Comparison of ENCODE assay signal across 27 cellular contexts in genomic region chr14:78130356-78130755, GRCh38. TPM values are rescaled to one million over a fixed set of nuclear protein-coding genes. Genes with fewer than 3 reads are reported as not detected.
"Had no signal": no experiment of that assay in that cellular context is flagged by ENCODE, and none has a peak within 500 bp of the region (broad histone marks: within the 10 kb centered on the region; RNA-seq: fewer than 3 reads in every experiment).

No MANE protein-coding gene starts in this region.

- H3K27me3 Mint-ChIP-seq: activated CD8-positive, alpha-beta memory T cell treated with anti-CD3 and anti-CD28 coated beads, Interleukin-2, amount 10 ng/mL, durations not matched to agents 7 days and 5 days; activated naive CD4-positive, alpha-beta T cell treated with anti-CD3 and anti-CD28 coated beads, Interleukin-2, amount 50 U/mL, for 24 hours; activated T-cell treated with anti-CD3 and anti-CD28 coated beads, Interleukin-2, amount 50 U/mL, for 24 hours had no signal

- H3K27me3 ChIP-seq: breast epithelium had no signal

- DNase-seq: activated CD4-positive, alpha-beta T cell treated with anti-CD3 and anti-CD28 coated beads for 48 hours; activated CD4-positive, alpha-beta T cell treated with anti-CD3 and anti-CD28 coated beads, Interleukin-2, amount 50 U/mL, for 48 hours; activated CD4-positive, CD25-positive, alpha-beta regulatory T cell treated with anti-CD3 and anti-CD28 coated beads, Interleukin-2, amount 50 U/mL, for 72 hours; activated CD8-positive, alpha-beta memory T cell treated with anti-CD3 and anti-CD28 coated beads, Interleukin-2, amount 10 ng/mL, durations not matched to agents 7 days and 5 days; activated effector memory CD4-positive, alpha-beta T cell treated with Interleukin-2 at 50 U/mL for 16 hours; activated naive CD4-positive, alpha-beta T cell; activated T-cell treated with anti-CD3 and anti-CD28 coated beads, Interleukin-2, amount 50 U/mL, for 24 hours; aorta; central memory CD4-positive, alpha-beta T cell; Karpas-422; NCI-H1105; NCI-H1436; NCI-H1694 treated with DMSO at 0.1 percent for 48 hours; NCI-H2029 treated with DMSO at 0.1 percent for 48 hours; NCI-H345; NCI-H510A; NCI-H526 treated with DMSO at 0.1 percent for 48 hours; NK-92 treated with Interleukin-12 subunit alpha and Interleukin-12 subunit beta, amount 100 ng/mL, for 24 hours; OCI-M1; SHP77 treated with DMSO at 0.1 percent for 48 hours had no signal

- H3K27ac Mint-ChIP-seq: activated CD8-positive, alpha-beta memory T cell treated with anti-CD3 and anti-CD28 coated beads, Interleukin-2, amount 10 ng/mL, durations not matched to agents 7 days and 5 days; activated naive CD4-positive, alpha-beta T cell treated with anti-CD3 and anti-CD28 coated beads, Interleukin-2, amount 50 U/mL, for 24 hours; activated T-cell treated with anti-CD3 and anti-CD28 coated beads, Interleukin-2, amount 50 U/mL, for 24 hours; activated T-helper 1 cell treated with anti-CD3 and anti-CD28 coated beads, Interleukin-12 subunit alpha, Interleukin-12 subunit beta, Interleukin-2, Interleukin-4 antibody, amounts not matched to agents 30 ng/mL and 10 ng/mL and 1 ng/mL, durations not matched to agents 14 hours and 24 hours and 36 hours; T-helper 1 cell treated with Interleukin-12 subunit alpha and Interleukin-12 subunit beta and Interleukin-4 antibody, amounts not matched to agents 30 μg/mL and 1 μg/mL, for 36 hours had no signal

- H3K36me3 Mint-ChIP-seq: activated CD8-positive, alpha-beta memory T cell treated with anti-CD3 and anti-CD28 coated beads, Interleukin-2, amount 10 ng/mL, durations not matched to agents 7 days and 5 days; activated naive CD4-positive, alpha-beta T cell treated with anti-CD3 and anti-CD28 coated beads, Interleukin-2, amount 50 U/mL, for 24 hours had no signal

- H3K4me1 Mint-ChIP-seq: activated CD8-positive, alpha-beta memory T cell treated with anti-CD3 and anti-CD28 coated beads, Interleukin-2, amount 10 ng/mL, durations not matched to agents 7 days and 5 days; activated naive CD4-positive, alpha-beta T cell treated with anti-CD3 and anti-CD28 coated beads, Interleukin-2, amount 50 U/mL, for 24 hours had no signal

- H3K27ac ChIP-seq: breast epithelium, RWPE1 had no signal

- ATAC-seq: activated CD8-positive, alpha-beta memory T cell treated with anti-CD3 and anti-CD28 coated beads, Interleukin-2, amount 10 ng/mL, durations not matched to agents 7 days and 5 days; K562; Panc1 had no signal

- H3K9me3 Mint-ChIP-seq: activated naive CD4-positive, alpha-beta T cell treated with anti-CD3 and anti-CD28 coated beads, Interleukin-2, amount 50 U/mL, for 24 hours; activated T-cell treated with anti-CD3 and anti-CD28 coated beads, Interleukin-2, amount 50 U/mL, for 24 hours; activated T-helper 1 cell treated with anti-CD3 and anti-CD28 coated beads, Interleukin-12 subunit alpha, Interleukin-12 subunit beta, Interleukin-2, Interleukin-4 antibody, amounts not matched to agents 30 ng/mL and 10 ng/mL and 1 ng/mL, durations not matched to agents 14 hours and 24 hours and 36 hours; T-helper 1 cell treated with Interleukin-12 subunit alpha and Interleukin-12 subunit beta and Interleukin-4 antibody, amounts not matched to agents 30 μg/mL and 1 μg/mL, for 36 hours had no signal

- H3K4me3 Mint-ChIP-seq: activated CD8-positive, alpha-beta memory T cell treated with anti-CD3 and anti-CD28 coated beads, Interleukin-2, amount 10 ng/mL, durations not matched to agents 7 days and 5 days; activated naive CD4-positive, alpha-beta T cell treated with anti-CD3 and anti-CD28 coated beads, Interleukin-2, amount 50 U/mL, for 24 hours; activated T-cell treated with anti-CD3 and anti-CD28 coated beads, Interleukin-2, amount 50 U/mL, for 24 hours; activated T-helper 1 cell treated with anti-CD3 and anti-CD28 coated beads, Interleukin-12 subunit alpha, Interleukin-12 subunit beta, Interleukin-2, Interleukin-4 antibody, amounts not matched to agents 30 ng/mL and 10 ng/mL and 1 ng/mL, durations not matched to agents 14 hours and 24 hours and 36 hours; T-helper 1 cell treated with Interleukin-12 subunit alpha and Interleukin-12 subunit beta and Interleukin-4 antibody, amounts not matched to agents 30 μg/mL and 1 μg/mL, for 36 hours had no signal

- FAIRE-seq: K562 had no signal

- H3K4me1 ChIP-seq: breast epithelium had no signal

RNA-seq across cellular contexts. Expression of gene NRXN3, which starts 39.8 kb away (rescaled TPM):
- total RNA-seq: activated CD8-positive, alpha-beta memory T cell treated with anti-CD3 and anti-CD28 coated beads, Interleukin-2, amount 10 ng/mL, durations not matched to agents 7 days and 5 days; activated T-helper 1 cell treated with anti-CD3 and anti-CD28 coated beads, Interleukin-12 subunit alpha, Interleukin-12 subunit beta, Interleukin-2, Interleukin-4 antibody, amounts not matched to agents 30 ng/mL and 10 ng/mL and 1 ng/mL, durations not matched to agents 14 hours and 24 hours and 36 hours had no signal
- polyA plus RNA-seq: K562 had no signal
